In genomic region chr1:54794401-54795099, GRCh38 we compare ENCODE assay signal across 11 cellular contexts. TPM values are rescaled to one million over a fixed set of nuclear protein-coding genes. Genes with fewer than 3 reads are reported as not detected.
DNase-seq lines count a peak whose midpoint lies in the region; ATAC-seq, FAIRE-seq and TF ChIP-seq lines count a peak whose summit lies in the region.
"Had no signal": no experiment of that assay in that cellular context is flagged by ENCODE, and none has a peak within 500 bp of the region (broad histone marks: within the 10 kb centered on the region; RNA-seq: fewer than 3 reads in every experiment).

No MANE protein-coding gene starts in this region.

- no peak for TF ChIP-seq CTCF in pancreas (IDR thresholded peaks at IDR 0.05)

- no peaks in the 10 kb centered on the region for H3K27me3 ChIP-seq in pancreas
- H3K27me3 ChIP-seq: neutrophil had no signal

- H3K4me3 ChIP-seq in pancreas, result no peak overlapping the region

- ATAC-seq in pancreas, result peak; percentile 29 to 69 (median 56)
- ATAC-seq in GM18909 (IDR thresholded peaks at IDR 0.05; ENCODE audit: poor library complexity, unreplicated experiment), result no peak

- WGBS in pancreas, 2 donors, result 53 to 62% methylated on average over 3 of the region's 3 CpGs

- peaks cover 0 to 20% (median 8%) of the 10 kb centered on the region in 3 donors for H3K4me1 ChIP-seq in pancreas

- peak overlapping the region; percentile 74 for H3K27ac ChIP-seq in epithelial cell of prostate
- peak overlapping the region in 1 of 4 donors; percentile 25 for H3K27ac ChIP-seq in pancreas
- H3K27ac ChIP-seq: neutrophil had no signal

- intact Hi-C loops in pancreas (cut with DNase I), result no loop called here

- no peaks in the 10 kb centered on the region for H3K9me3 ChIP-seq in pancreas
- H3K9me3 ChIP-seq: neutrophil had no signal

- FAIRE-seq in pancreas (lab: Jason Lieb, UNC), result no peak
- FAIRE-seq: G401.6 had no signal

- H3K36me3 ChIP-seq in pancreas, result no peaks in the 10 kb centered on the region
- H3K36me3 ChIP-seq: neutrophil had no signal

- peak; percentile 26 for DNase-seq in Daoy (ENCODE audit: low read depth)
- peak; percentile 2 for DNase-seq in NCI-H69 (lab: John Stamatoyannopoulos, UW)
- DNase-seq in epithelial cell of prostate (ENCODE audit: low read depth, low spot score), result no peak
- no peak for DNase-seq in pancreas
- no peak for DNase-seq in stimulated activated CD4-positive, alpha-beta T cell treated with anti-CD3 and anti-CD28 coated beads, Interleukin-4, amount 100 ng/mL, for 1 hour
- DNase-seq in NCI-H2171 (lab: John Stamatoyannopoulos, UW), result no peak
- DNase-seq in NCI-H446 (lab: John Stamatoyannopoulos, UW), result no peak
- DNase-seq: hippocampal formation had no signal

RNA-seq across cellular contexts. Expression of gene TTC22, which starts 6.6 kb away (rescaled TPM):
- total RNA-seq in Daoy (2014; rRNA removed; shearing (Covaris generic)), result not detected in 2 replicates
- 10 to 100 TPM in 1 of 6 donors, 1 to 10 TPM in 5; 6.7 to 10.6 (median 7.7) TPM for total RNA-seq in pancreas
- 1 to 10 TPM; 6.1 to 6.2 TPM for polyA plus RNA-seq in pancreas

RNA-seq across cellular contexts. Expression of gene PARS2, which starts 30.2 kb away (rescaled TPM):
- 5.8 and 7.3 TPM in 2 replicates for total RNA-seq in Daoy (2014; rRNA removed; shearing (Covaris generic))
- 1 to 10 TPM; 1.0 to 3.6 (median 2.3) TPM for total RNA-seq in pancreas
- polyA plus RNA-seq in pancreas, result 1 to 10 TPM in 1 of 2 donors, under 1 TPM in 1; 0.61 to 1.7 TPM

Comparison
In these comparisons a context has a peak if more than half of its experiments do, and no peak if none do; other contexts are left out.
1. DNase-seq: peak in Daoy (single experiment) and NCI-H69 (single experiment); none in epithelial cell of prostate (single experiment), pancreas (0 of 6), stimulated activated CD4-positive, alpha-beta T cell treated with anti-CD3 and anti-CD28 coated beads, Interleukin-4, amount 100 ng/mL, for 1 hour (single experiment), NCI-H2171 (single experiment) and NCI-H446 (0 of 2).